In genomic region chr9:95966303-95966702, GRCh38 we compare ENCODE assay signal across 24 cellular contexts.
"Had no signal": no experiment of that assay in that cellular context is flagged by ENCODE, and none has a peak within 500 bp of the region (broad histone marks: within the 10 kb centered on the region; RNA-seq: fewer than 3 reads in every experiment).

No MANE protein-coding gene starts in this region.

- ATAC-seq: heart left ventricle; left colon; psoas muscle; right lobe of liver; stimulated activated memory B cell treated with anti-CD40 and anti-IgM and Interleukin-4, amounts not matched to agents 10 μg/mL and 1 μg/mL and 100 μg/mL, for 72 hours had no signal

- H3K4me3 Mint-ChIP-seq: endodermal cell; naive B cell; nephron; stimulated activated memory B cell treated with anti-CD40 and anti-IgM and Interleukin-4, amounts not matched to agents 10 μg/mL and 1 μg/mL and 100 μg/mL, for 72 hours; stimulated activated naive CD8-positive, alpha-beta T cell treated with anti-CD3 and anti-CD28 coated beads, Interleukin-15, Interleukin-2, amounts not matched to agents 100 ng/mL and 50 ng/mL, for 24 hours had no signal

- H3K36me3 ChIP-seq: colonic mucosa, uterus had no signal

- H3K9me3 Mint-ChIP-seq: endodermal cell, nephron had no signal

- H3K27ac Mint-ChIP-seq: endodermal cell; naive B cell; nephron; stimulated activated memory B cell treated with anti-CD40 and anti-IgM and Interleukin-4, amounts not matched to agents 10 μg/mL and 1 μg/mL and 100 μg/mL, for 72 hours; stimulated activated naive CD8-positive, alpha-beta T cell treated with anti-CD3 and anti-CD28 coated beads, Interleukin-15, Interleukin-2, amounts not matched to agents 100 ng/mL and 50 ng/mL, for 24 hours had no signal

- H3K27me3 ChIP-seq: colonic mucosa, heart left ventricle, right lobe of liver, spleen, thyroid gland, upper lobe of left lung, uterus had no signal

- H3K4me1 Mint-ChIP-seq: endodermal cell; nephron; stimulated activated memory B cell treated with anti-CD40 and anti-IgM and Interleukin-4, amounts not matched to agents 10 μg/mL and 1 μg/mL and 100 μg/mL, for 72 hours had no signal

- H3K9me3 ChIP-seq: colonic mucosa, heart left ventricle, psoas muscle, right lobe of liver, spleen, thyroid gland, upper lobe of left lung, uterus had no signal

- H3K27ac ChIP-seq: colonic mucosa, heart left ventricle, psoas muscle, right lobe of liver, spleen, thyroid gland, upper lobe of left lung, uterus had no signal

- DNase-seq: colonic mucosa; dermis blood vessel endothelial cell; endodermal cell; erythroblast; foreskin melanocyte; heart left ventricle; hippocampal formation; left colon; mesendoderm; naive B cell; psoas muscle; retina; right lobe of liver; spleen; stimulated activated CD4-positive, alpha-beta T cell treated with anti-CD3 and anti-CD28 coated beads, Interleukin-15, amount 100 ng/mL, for 24 hours; stimulated activated CD4-positive, alpha-beta T cell treated with anti-CD3 and anti-CD28 coated beads, Interleukin-1b, Interleukin-23, amount 100 ng/mL, for 48 hours; stimulated activated CD4-positive, alpha-beta T cell treated with anti-CD3 and anti-CD28 coated beads, Interleukin-4, amount 100 ng/mL, for 24 hours; thyroid gland; upper lobe of left lung; uterus had no signal

- H3K27me3 Mint-ChIP-seq: naive B cell; stimulated activated memory B cell treated with anti-CD40 and anti-IgM and Interleukin-4, amounts not matched to agents 10 μg/mL and 1 μg/mL and 100 μg/mL, for 72 hours; stimulated activated naive CD8-positive, alpha-beta T cell treated with anti-CD3 and anti-CD28 coated beads, Interleukin-15, Interleukin-2, amounts not matched to agents 100 ng/mL and 50 ng/mL, for 24 hours had no signal

- H3K4me3 ChIP-seq: colonic mucosa, heart left ventricle, psoas muscle, right lobe of liver, spleen, thyroid gland, upper lobe of left lung, uterus had no signal

- FAIRE-seq: endothelial cell of umbilical vein had no signal

- H3K4me1 ChIP-seq: colonic mucosa, psoas muscle, right lobe of liver, spleen, upper lobe of left lung, uterus had no signal
